10 cellular contexts compared by ENCODE assay signal in the genomic region with DNA sequence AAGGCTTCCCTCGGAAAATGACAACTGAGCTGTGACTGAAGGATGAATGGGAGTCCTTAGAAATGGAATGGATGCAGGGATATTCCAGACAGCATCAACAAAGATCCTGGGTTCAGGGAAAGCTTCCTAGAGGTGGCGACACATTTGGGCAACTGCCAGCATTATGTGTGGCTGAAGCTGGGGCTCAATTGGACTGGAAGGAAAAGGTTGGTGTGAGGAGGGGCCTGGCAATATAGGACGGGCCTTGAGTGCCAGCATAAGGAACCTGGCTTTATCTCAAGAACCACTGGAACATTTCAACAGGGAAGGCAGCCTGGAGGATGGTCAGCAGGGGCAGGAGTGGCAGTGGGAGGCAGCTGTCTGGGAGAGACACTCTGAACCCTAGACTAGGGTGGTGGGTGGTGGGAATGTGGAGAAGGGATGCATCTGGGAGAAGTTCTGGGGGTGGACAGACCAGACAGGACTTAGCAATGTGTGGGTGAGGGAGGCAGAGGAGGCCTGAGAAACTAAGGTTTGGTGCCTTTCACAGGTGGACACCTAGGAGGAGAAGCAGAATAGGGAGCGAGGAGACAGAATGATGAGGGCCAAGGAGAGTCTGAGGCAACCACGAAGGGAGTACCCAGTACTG. TPM values are rescaled to one million over a fixed set of nuclear protein-coding genes. Genes with fewer than 3 reads are reported as not detected.
DNase-seq lines count a peak whose midpoint lies in the region; ATAC-seq and TF ChIP-seq lines count a peak whose summit lies in the region.
"Had no signal": no experiment of that assay in that cellular context is flagged by ENCODE, and none has a peak within 500 bp of the region (broad histone marks: within the 10 kb centered on the region; RNA-seq: fewer than 3 reads in every experiment).

No MANE protein-coding gene starts in this region.

- no peak for ATAC-seq in activated naive CD4-positive, alpha-beta T cell treated with anti-CD3 and anti-CD28 coated beads, Interleukin-2, amount 50 U/mL, for 72 hours
- no peak for ATAC-seq in GM18858 (IDR thresholded peaks at IDR 0.05; ENCODE audit: unreplicated experiment)

- H3K27me3 Mint-ChIP-seq in activated naive CD4-positive, alpha-beta T cell treated with anti-CD3 and anti-CD28 coated beads, Interleukin-2, amount 50 U/mL, for 24 hours: no peaks in the 10 kb centered on the region
- no peaks in the 10 kb centered on the region for H3K27me3 Mint-ChIP-seq in type B pancreatic cell

- peaks cover 15% of the 10 kb centered on the region for H3K36me3 Mint-ChIP-seq in activated naive CD4-positive, alpha-beta T cell treated with anti-CD3 and anti-CD28 coated beads, Interleukin-2, amount 50 U/mL, for 24 hours
- H3K36me3 Mint-ChIP-seq in activated naive CD4-positive, alpha-beta T cell treated with anti-CD3 and anti-CD28 coated beads, Interleukin-2, amount 50 U/mL, for 72 hours: peaks cover 32 to 50% of the 10 kb centered on the region in 2 donors
- peaks cover 8% of the 10 kb centered on the region for H3K36me3 Mint-ChIP-seq in type B pancreatic cell

- peaks cover 0 to 7% of the 10 kb centered on the region in 2 donors for H3K36me3 ChIP-seq in muscle layer of duodenum (ENCODE audit: control insufficient read depth in 1 of 2, insufficient read depth in 2 of 2, low read length in 2 of 2)

- H3K9me3 Mint-ChIP-seq in activated naive CD4-positive, alpha-beta T cell treated with anti-CD3 and anti-CD28 coated beads, Interleukin-2, amount 50 U/mL, for 24 hours: no peaks in the 10 kb centered on the region
- H3K9me3 Mint-ChIP-seq in activated naive CD4-positive, alpha-beta T cell treated with anti-CD3 and anti-CD28 coated beads, Interleukin-2, amount 50 U/mL, for 72 hours: no peaks in the 10 kb centered on the region
- no peaks in the 10 kb centered on the region for H3K9me3 Mint-ChIP-seq in type B pancreatic cell

- peaks cover 25 to 38% of the 10 kb centered on the region in 2 donors for H3K4me1 ChIP-seq in muscle layer of duodenum (ENCODE audit: control insufficient read depth in 1 of 2, insufficient read depth in 2 of 2, low read length in 2 of 2)

- H3K9me3 ChIP-seq in muscle layer of duodenum (ENCODE audit: control insufficient read depth in 1 of 2, low read length in 2 of 2): no peaks in the 10 kb centered on the region

- no peak overlapping the region for H3K4me3 ChIP-seq in muscle layer of duodenum (ENCODE audit: low read depth in 1 of 2, low read length in 2 of 2)
- H3K4me3 ChIP-seq: PC-9 had no signal

- peak overlapping the region; percentile 98 for H3K27ac Mint-ChIP-seq in activated naive CD4-positive, alpha-beta T cell treated with anti-CD3 and anti-CD28 coated beads, Interleukin-2, amount 50 U/mL, for 24 hours
- peak overlapping the region; percentile 87 to 96 for H3K27ac Mint-ChIP-seq in activated naive CD4-positive, alpha-beta T cell treated with anti-CD3 and anti-CD28 coated beads, Interleukin-2, amount 50 U/mL, for 72 hours
- H3K27ac Mint-ChIP-seq in type B pancreatic cell: peak overlapping the region; percentile 68

- H3K4me1 Mint-ChIP-seq in activated naive CD4-positive, alpha-beta T cell treated with anti-CD3 and anti-CD28 coated beads, Interleukin-2, amount 50 U/mL, for 24 hours: peaks cover 83% of the 10 kb centered on the region
- H3K4me1 Mint-ChIP-seq in type B pancreatic cell (ENCODE audit: unreplicated experiment): peaks cover 39% of the 10 kb centered on the region

- no peak for TF ChIP-seq CTCF in type B pancreatic cell (conservative IDR thresholded peaks at IDR 0.05)

- peak overlapping the region; percentile 2 for H3K27ac ChIP-seq in muscle layer of duodenum (ENCODE audit: low read length)
- H3K27ac ChIP-seq: PC-9 had no signal

- peak overlapping the region; percentile 84 for H3K4me3 Mint-ChIP-seq in activated naive CD4-positive, alpha-beta T cell treated with anti-CD3 and anti-CD28 coated beads, Interleukin-2, amount 50 U/mL, for 24 hours
- no peak overlapping the region for H3K4me3 Mint-ChIP-seq in type B pancreatic cell

- H3K27me3 ChIP-seq in muscle layer of duodenum (ENCODE audit: low read depth, low read length): no peaks in the 10 kb centered on the region

- DNase-seq in activated naive CD4-positive, alpha-beta T cell treated with Interleukin-2 at 50 U/mL for 16 hours: no peak
- no peak for DNase-seq in activated naive CD4-positive, alpha-beta T cell treated with anti-CD3 and anti-CD28 coated beads, Interleukin-2, amount 50 U/mL, for 72 hours (ENCODE audit: low spot score in 2 of 2)
- no peak for DNase-seq in type B pancreatic cell (ENCODE audit: extremely low spot score, unreplicated experiment)
- DNase-seq in NCI-H1694 (lab: John Stamatoyannopoulos, UW): no peak
- DNase-seq in NCI-H2081 (lab: John Stamatoyannopoulos, UW): no peak
- DNase-seq: C1 segment of cervical spinal cord, PC-9 had no signal

RNA-seq across cellular contexts. Expression of gene SH3BGRL3, which starts 3.5 kb away (rescaled TPM):
- total RNA-seq in activated naive CD4-positive, alpha-beta T cell treated with anti-CD3 and anti-CD28 coated beads, Interleukin-2, amount 50 U/mL, for 72 hours: 100 to 1,000 TPM; 261 to 364 TPM
- 78.1 and 105 TPM in 2 replicates for total RNA-seq in type B pancreatic cell (ENCODE audit: low replicate concordance)

RNA-seq across cellular contexts. Expression of gene UBXN11, which starts 23.1 kb away (rescaled TPM):
- total RNA-seq in activated naive CD4-positive, alpha-beta T cell treated with anti-CD3 and anti-CD28 coated beads, Interleukin-2, amount 50 U/mL, for 72 hours: 10 to 100 TPM; 21.0 to 25.8 TPM
- total RNA-seq in type B pancreatic cell (ENCODE audit: low replicate concordance): 27.1 and 50.5 TPM in 2 replicates

RNA-seq across cellular contexts. Expression of gene CD52, which starts 34.4 kb away (rescaled TPM):
- 100 to 1,000 TPM; 343 to 698 TPM for total RNA-seq in activated naive CD4-positive, alpha-beta T cell treated with anti-CD3 and anti-CD28 coated beads, Interleukin-2, amount 50 U/mL, for 72 hours
- total RNA-seq in type B pancreatic cell (ENCODE audit: low replicate concordance): 0.75 and 0.93 TPM in 2 replicates

RNA-seq across cellular contexts. Expression of gene CEP85, which starts 49.3 kb away (rescaled TPM):
- total RNA-seq in activated naive CD4-positive, alpha-beta T cell treated with anti-CD3 and anti-CD28 coated beads, Interleukin-2, amount 50 U/mL, for 72 hours: 10 to 100 TPM; 26.9 to 92.3 TPM
- total RNA-seq in type B pancreatic cell (ENCODE audit: low replicate concordance): 15.9 and 26.8 TPM in 2 replicates

Comparison
In these comparisons a context has a peak if more than half of its experiments do, and no peak if none do; other contexts are left out.
1. RNA of gene CD52, which starts 34.4 kb away (total RNA-seq): 343 to 698 TPM in activated naive CD4-positive, alpha-beta T cell treated with anti-CD3 and anti-CD28 coated beads, Interleukin-2, amount 50 U/mL, for 72 hours; 0.75 to 0.93 TPM in type B pancreatic cell; every median in the first group is over 100 times any median in the second.
2. Peak in every context shown above with its lines, with median percentiles within 50 percentile points of each other: H3K27ac Mint-ChIP-seq.